10 cellular contexts compared by ENCODE assay signal in the genomic region with DNA sequence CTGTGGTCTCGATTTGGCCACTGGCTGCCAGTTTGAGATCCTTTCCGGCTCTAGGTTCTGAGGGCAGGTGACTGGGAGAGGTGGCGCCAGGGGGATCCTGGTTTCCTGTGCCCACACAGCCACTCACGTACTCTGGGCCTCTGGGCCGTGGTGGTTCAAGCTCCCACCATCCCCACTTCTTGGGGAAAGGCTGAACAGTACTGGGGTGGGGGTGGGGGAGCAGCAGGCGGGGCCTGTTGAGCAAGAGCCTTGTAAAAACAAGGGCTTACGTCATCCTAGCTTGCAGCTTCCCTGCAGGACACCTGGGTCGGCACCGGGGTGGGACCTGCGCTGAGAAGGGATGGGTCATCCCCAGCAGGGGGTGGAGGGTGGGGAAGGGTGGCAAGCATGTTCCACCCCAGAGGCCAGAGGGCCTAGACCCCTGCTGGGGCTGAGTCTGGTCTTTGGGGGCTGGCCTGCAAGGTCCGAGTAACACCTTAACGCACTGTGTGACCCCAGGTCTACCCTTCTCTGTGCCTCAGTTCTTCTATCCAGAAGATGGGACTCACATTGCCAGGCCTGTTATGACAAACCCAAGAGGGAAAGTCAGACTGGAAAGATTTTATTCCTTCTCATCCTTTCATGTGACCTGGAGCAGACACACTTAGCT. TPM values are rescaled to one million over a fixed set of nuclear protein-coding genes. Genes with fewer than 3 reads are reported as not detected.
DNase-seq lines count a peak whose midpoint lies in the region; ATAC-seq and TF ChIP-seq lines count a peak whose summit lies in the region.
"Had no signal": no experiment of that assay in that cellular context is flagged by ENCODE, and none has a peak within 500 bp of the region (broad histone marks: within the 10 kb centered on the region; RNA-seq: fewer than 3 reads in every experiment).

No MANE protein-coding gene starts in this region.

- H3K4me1 ChIP-seq in upper lobe of right lung, result peaks cover 15% of the 10 kb centered on the region

- peaks cover 4% of the 10 kb centered on the region for H3K36me3 Mint-ChIP-seq in activated naive CD8-positive, alpha-beta T cell treated with anti-CD3 and anti-CD28 coated beads, Interleukin-2, amount 50 U/mL, for 24 hours (ENCODE audit: low read depth)

- H3K4me3 Mint-ChIP-seq in activated naive CD8-positive, alpha-beta T cell treated with anti-CD3 and anti-CD28 coated beads, Interleukin-2, amount 50 U/mL, for 24 hours, result no peak overlapping the region
- H3K4me3 Mint-ChIP-seq: T-helper 17 cell had no signal

- H3K9me3 Mint-ChIP-seq in activated naive CD8-positive, alpha-beta T cell treated with anti-CD3 and anti-CD28 coated beads, Interleukin-2, amount 50 U/mL, for 24 hours, result no peaks in the 10 kb centered on the region

- no peak overlapping the region for H3K4me3 ChIP-seq in upper lobe of right lung

- H3K4me1 Mint-ChIP-seq in activated naive CD8-positive, alpha-beta T cell treated with anti-CD3 and anti-CD28 coated beads, Interleukin-2, amount 50 U/mL, for 24 hours, result peaks cover 4% of the 10 kb centered on the region

- no peaks in the 10 kb centered on the region for H3K36me3 ChIP-seq in upper lobe of right lung

- H3K27ac ChIP-seq in angular gyrus (ENCODE audit: low read depth, low read length) (peak overlapping the region; percentile 40), layer of hippocampus (ENCODE audit: low read depth, low read length) (peak overlapping the region; percentile 30), upper lobe of right lung (no peak overlapping the region)

- no peak for TF ChIP-seq CTCF in upper lobe of right lung (IDR thresholded peaks at IDR 0.05)

- peaks cover 4% of the 10 kb centered on the region for H3K27me3 ChIP-seq in layer of hippocampus (ENCODE audit: control insufficient read depth, insufficient read depth, low read length)
- no peaks in the 10 kb centered on the region for H3K27me3 ChIP-seq in upper lobe of right lung

- intact Hi-C loops in upper lobe of right lung (cut with DNase I), result loop anchor here (2.0 kb wide), 1 partner anchor 275 kb away; no protein-coding TSS in a partner anchor

- H3K27me3 Mint-ChIP-seq in activated naive CD8-positive, alpha-beta T cell treated with anti-CD3 and anti-CD28 coated beads, Interleukin-2, amount 50 U/mL, for 24 hours, result peaks cover 24% of the 10 kb centered on the region

- H3K27ac Mint-ChIP-seq in activated naive CD8-positive, alpha-beta T cell treated with anti-CD3 and anti-CD28 coated beads, Interleukin-2, amount 50 U/mL, for 24 hours, result no peak overlapping the region
- H3K27ac Mint-ChIP-seq: T-helper 17 cell had no signal

- DNase-seq in SIG-M5 treated with dmso at 0.1 percent for 504 hours (lab: John Stamatoyannopoulos, UW; ENCODE audit: unreplicated experiment) (peak; percentile 81), SIG-M5 (lab: John Stamatoyannopoulos, UW) (no peak), upper lobe of right lung (peak; percentile 74), hypothalamus (lab: John Stamatoyannopoulos, UW) (no peak)
- no peak for DNase-seq in central memory CD4-positive, alpha-beta T cell
- no peak for DNase-seq in activated naive CD8-positive, alpha-beta T cell treated with anti-CD3 and anti-CD28 coated beads, Interleukin-2, amount 50 U/mL, for 24 hours
- DNase-seq: MM.1S, T-helper 17 cell had no signal

- H3K9me3 ChIP-seq in upper lobe of right lung, result no peaks in the 10 kb centered on the region

- ATAC-seq in upper lobe of right lung, result no peak
- no peak for ATAC-seq in activated naive CD8-positive, alpha-beta T cell treated with anti-CD3 and anti-CD28 coated beads, Interleukin-2, amount 50 U/mL, for 24 hours
- ATAC-seq: T-helper 17 cell had no signal

RNA-seq across cellular contexts. Expression of gene CEBPB, which starts 3.1 kb away (rescaled TPM):
- 271 TPM for total RNA-seq in upper lobe of right lung

RNA-seq across cellular contexts. Expression of gene PEDS1, which starts 34.0 kb away (rescaled TPM):
- 31.3 TPM for total RNA-seq in upper lobe of right lung

Comparison
In these comparisons a context has a peak if more than half of its experiments do, and no peak if none do; other contexts are left out.
1. DNase-seq: peak in SIG-M5 treated with dmso at 0.1 percent for 504 hours (single experiment) and upper lobe of right lung (single experiment); none in SIG-M5 (single experiment), central memory CD4-positive, alpha-beta T cell (single experiment), hypothalamus (0 of 51) and activated naive CD8-positive, alpha-beta T cell treated with anti-CD3 and anti-CD28 coated beads, Interleukin-2, amount 50 U/mL, for 24 hours (single experiment).